1 cellular context compared by ENCODE assay signal in genomic region chr12:111451649-111452129, GRCh38.
TF ChIP-seq lines count a peak whose summit lies in the region.

No MANE protein-coding gene starts in this region.

TF ChIP-seq in SK-N-SH treated with all-trans-retinoic acid at 6 μM for 48 hours, 23 proteins besides CTCF, POLR2A, EP300 and RAD21 (continued from another document):
- TF ChIP-seq ZC3H10 (CRISPR knock-in tag; IDR thresholded peaks at IDR 0.05) (no peak), SNAI2 (CRISPR knock-in tag; IDR thresholded peaks at IDR 0.05) (no peak), ZFP30 (CRISPR knock-in tag; IDR thresholded peaks at IDR 0.05) (no peak)
